Comparison of ENCODE assay signal across 17 cellular contexts in the genomic region with DNA sequence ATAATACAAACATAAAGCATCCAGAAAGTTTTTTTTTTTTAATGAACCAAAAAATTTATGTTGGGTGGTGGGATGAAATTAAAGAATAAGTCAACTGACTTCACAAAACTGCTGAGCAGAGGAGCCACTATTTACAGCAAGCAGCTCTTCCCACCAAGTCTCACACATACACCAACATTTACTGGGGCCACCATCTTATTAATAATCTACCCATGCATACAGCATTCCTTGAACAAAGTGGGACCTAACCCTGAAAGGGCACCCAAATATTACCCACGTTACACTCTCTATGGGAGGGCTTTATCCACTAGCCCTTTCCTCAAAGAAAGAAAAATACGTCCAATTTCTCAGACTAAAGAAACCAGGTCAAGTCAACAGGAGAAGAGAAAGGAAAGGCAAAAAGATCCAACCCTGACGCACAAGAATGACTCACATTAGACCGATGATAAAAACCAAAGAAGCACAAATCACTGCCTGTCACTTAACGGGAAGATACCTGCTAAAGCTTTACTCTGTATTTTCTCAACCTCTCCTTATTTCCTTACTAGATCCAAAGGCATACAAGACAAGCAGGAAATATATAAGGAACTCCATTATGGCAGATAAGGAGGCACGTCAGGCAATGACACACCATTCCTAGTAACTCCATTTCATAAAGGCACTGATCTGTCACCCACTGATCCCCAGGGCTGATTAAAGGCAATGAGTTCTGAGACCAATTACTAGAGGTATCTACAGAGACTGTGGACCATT.
A peak's percentile ranks its signal among the peaks of the same experiment; 100 is the strongest.
DNase-seq lines count a peak whose midpoint lies in the region; TF ChIP-seq lines count a peak whose summit lies in the region.
"Had no signal": no experiment of that assay in that cellular context is flagged by ENCODE, and none has a peak within 500 bp of the region (broad histone marks: within the 10 kb centered on the region; RNA-seq: fewer than 3 reads in every experiment).

No MANE protein-coding gene starts in this region.

- TF ChIP-seq CTCF in PC-9 (conservative IDR thresholded peaks at IDR 0.05) (no peak), colonic mucosa (IDR thresholded peaks at IDR 0.05) (no peak), liver (IDR thresholded peaks at IDR 0.05; ENCODE audit: low read depth, low read length, missing input control) (no peak)

- 81% methylated on average over 6 of the region's 6 CpGs for WGBS in liver

- TF ChIP-seq RAD21 in liver (IDR thresholded peaks at IDR 0.05), result no peak

- intact Hi-C loops in PC-9 (cut with micrococcal nuclease; ENCODE audit: unreplicated experiment) (no loop called here), colonic mucosa (cut with DNase I) (no loop called here)

- H3K27ac ChIP-seq in PC-9, result peak overlapping the region; percentile 86
- H3K27ac ChIP-seq in colonic mucosa, result peak overlapping the region; percentile 23
- H3K27ac ChIP-seq in liver (ENCODE audit: low read depth in 1 of 2, low read length in 2 of 2), result peak overlapping the region; percentile 82 to 94
- H3K27ac ChIP-seq: uterus, WERI-Rb-1 had no signal

- H3K36me3 ChIP-seq in PC-9 (ENCODE audit: low read depth) (peaks cover 39% of the 10 kb centered on the region), colonic mucosa (no peaks in the 10 kb centered on the region), liver (ENCODE audit: control insufficient read depth in 4 of 4, insufficient read depth in 3 of 4, low read depth in 1 of 4, low read length in 3 of 4) (no peaks in the 10 kb centered on the region)
- H3K36me3 ChIP-seq: stomach, uterus, WERI-Rb-1 had no signal

- DNase-seq in Caki2 (ENCODE audit: low read depth) (peak; percentile 78), PC-9 (no peak), colonic mucosa (no peak), NCI-H748 treated with DMSO at 0.1 percent for 48 hours (lab: John Stamatoyannopoulos, UW) (no peak), DMS114 treated with DMSO at 0.1 percent for 48 hours (lab: John Stamatoyannopoulos, UW; ENCODE audit: unreplicated experiment) (no peak), HPDE6-E6E7 (ENCODE audit: extremely low spot score) (no peak), ecto neural progenitor cell (ENCODE audit: low spot score) (no peak)
- DNase-seq: activated CD4-positive, alpha-beta memory T cell treated with anti-CD3 and anti-CD28 coated beads, Interleukin-2, amount 10 ng/mL, durations not matched to agents 7 days and 5 days; activated naive CD8-positive, alpha-beta T cell treated with anti-CD3 and anti-CD28 coated beads, Interleukin-2, amount 50 U/mL, for 24 hours; cerebellar nuclear complex; GF-D8; NCI-H2081; NCI-H526; stomach; uterus; WERI-Rb-1 had no signal

- H3K79me2 ChIP-seq in PC-9 (ENCODE audit: low read depth), result peaks cover 100% of the 10 kb centered on the region

- peaks cover 59% of the 10 kb centered on the region for H3K4me1 ChIP-seq in PC-9 (replicated peaks; ENCODE audit: insufficient read depth)
- H3K4me1 ChIP-seq in colonic mucosa, result no peaks in the 10 kb centered on the region
- peaks cover 11 to 74% (median 53%) of the 10 kb centered on the region in 4 donors for H3K4me1 ChIP-seq in liver (ENCODE audit: control insufficient read depth in 4 of 4, insufficient read depth in 4 of 4, low read length in 3 of 4)
- H3K4me1 ChIP-seq: uterus had no signal

- peaks cover 34% of the 10 kb centered on the region for H3F3A ChIP-seq in PC-9 (ENCODE audit: insufficient read depth, low read depth)

- no peaks in the 10 kb centered on the region for H3K27me3 ChIP-seq in PC-9 (ENCODE audit: insufficient read depth, low read depth)
- H3K27me3 ChIP-seq in colonic mucosa, result no peaks in the 10 kb centered on the region
- no peaks in the 10 kb centered on the region for H3K27me3 ChIP-seq in liver (ENCODE audit: control insufficient read depth in 4 of 4, insufficient read depth in 4 of 4, low read length in 3 of 4)
- H3K27me3 ChIP-seq: stomach, uterus had no signal

- CTCF ChIA-PET in PC-9 (lab: Charles Lee), result no interaction called here

- H3K4me2 ChIP-seq in PC-9, result peak overlapping the region; percentile 58; the same call in 1 of the 2 replicates

- H3K9me2 ChIP-seq in PC-9 (ENCODE audit: insufficient read depth), result no peaks in the 10 kb centered on the region

- in situ Hi-C loops in Caki2 (cut with HindIII; ENCODE audit: low pct_unique_long_range_greater_than_20kb, low sequenced_read_pairs), result no loop called here

- H4K20me1 ChIP-seq in PC-9 (ENCODE audit: insufficient read depth), result no peaks in the 10 kb centered on the region; the same call in 1 of the 2 replicates

- POLR2A ChIA-PET in PC-9 (lab: Charles Lee; ENCODE audit: unreplicated experiment), result no interaction called here

- no peak overlapping the region for H2AFZ ChIP-seq in PC-9

- H3K4me3 ChIP-seq in PC-9, result no peak overlapping the region
- no peak overlapping the region for H3K4me3 ChIP-seq in colonic mucosa
- H3K4me3 ChIP-seq in liver (ENCODE audit: low read depth in 1 of 3, low read length in 3 of 3), result no peak overlapping the region
- H3K4me3 ChIP-seq: stomach, uterus had no signal

- peaks cover 3% of the 10 kb centered on the region for H3K9me3 ChIP-seq in PC-9 (ENCODE audit: insufficient read depth, low read depth)
- H3K9me3 ChIP-seq in colonic mucosa, result no peaks in the 10 kb centered on the region
- H3K9me3 ChIP-seq in liver (ENCODE audit: control insufficient read depth in 4 of 4, low read length in 3 of 4), result no peaks in the 10 kb centered on the region
- H3K9me3 ChIP-seq: stomach, uterus had no signal

- H3K9ac ChIP-seq in colonic mucosa (ENCODE audit: low read depth in 2 of 2, low read length in 2 of 2), result no peak overlapping the region
- H3K9ac ChIP-seq in liver (ENCODE audit: low read depth in 1 of 2, low read length in 2 of 2), result no peak overlapping the region

- BruUV-seq in PC-9 (replicated peaks; lab: Mats Ljungman, UMichigan), result no TSS peak

TF ChIP-seq in liver, 16 proteins besides CTCF, POLR2A, EP300 and RAD21:
- TF ChIP-seq HNF4A (conservative IDR thresholded peaks at IDR 0.05) (no peak), GABPA (IDR thresholded peaks at IDR 0.05 in 1 of 2, conservative IDR thresholded peaks at IDR 0.05 in 1 of 2) (no peak), RXRA (IDR thresholded peaks at IDR 0.05) (no peak), FOXA1 (IDR thresholded peaks at IDR 0.05) (no peak), EGR1 (IDR thresholded peaks at IDR 0.05; ENCODE audit: low read depth in 2 of 2) (no peak)

Comparison
In these comparisons a context has a peak if more than half of its experiments do, and no peak if none do; other contexts are left out.
1. H3K27ac ChIP-seq: peak in every context shown above with its lines; median percentile 88 in liver; 86 in PC-9; 23 in colonic mucosa.